ENCODE assay signal across 22 cellular contexts in genomic region chr19:20162821-20163220, GRCh38. TPM values are rescaled to one million over a fixed set of nuclear protein-coding genes. Genes with fewer than 3 reads are reported as not detected.
A peak's percentile ranks its signal among the peaks of the same experiment; 100 is the strongest.
DNase-seq lines count a peak whose midpoint lies in the region; ATAC-seq and TF ChIP-seq lines count a peak whose summit lies in the region.
"Had no signal": no experiment of that assay in that cellular context is flagged by ENCODE, and none has a peak within 500 bp of the region (broad histone marks: within the 10 kb centered on the region; RNA-seq: fewer than 3 reads in every experiment).

No MANE protein-coding gene starts in this region.

- no peak for TF ChIP-seq CTCF in CD4-positive, alpha-beta T cell (IDR thresholded peaks at IDR 0.05)
- TF ChIP-seq CTCF in NB4 (IDR thresholded peaks at IDR 0.05; ENCODE audit: low read depth, low read length): no peak

- ATAC-seq in CD4-positive, alpha-beta T cell (ENCODE audit: poor library complexity): no peak
- ATAC-seq in activated T-helper 17 cell treated with anti-CD3 and anti-CD28 coated beads, Interleukin-2, amount 50 U/mL, for 72 hours (replicated peaks): no peak
- no peak for ATAC-seq in activated T-cell treated with anti-CD3 and anti-CD28 coated beads, Interleukin-2, amount 50 U/mL, for 4 hours
- ATAC-seq: left colon; natural killer cell treated with Interleukin-12 subunit alpha and Interleukin-12 subunit beta and Interleukin-15 and Interleukin-18, amount 100 ng/mL, for 72 hours; sciatic nerve; stimulated activated memory B cell treated with anti-CD40 and anti-IgM and Interleukin-4, amounts not matched to agents 10 μg/mL and 1 μg/mL and 100 μg/mL, for 72 hours had no signal

- CTCF ChIA-PET in CD4-positive, alpha-beta T cell (lab: Charles Lee): no interaction called here

- H3K27ac Mint-ChIP-seq in CD4-positive, alpha-beta T cell: no peak overlapping the region
- H3K27ac Mint-ChIP-seq in activated T-helper 17 cell treated with anti-CD3 and anti-CD28 coated beads, Interleukin-2, amount 50 U/mL, for 72 hours: no peak overlapping the region
- no peak overlapping the region for H3K27ac Mint-ChIP-seq in activated T-helper 1 cell treated with anti-CD3 and anti-CD28 coated beads, Interleukin-12 subunit alpha, Interleukin-12 subunit beta, Interleukin-2, Interleukin-4 antibody, amounts not matched to agents 30 ng/mL and 10 ng/mL and 1 ng/mL, durations not matched to agents 14 hours and 24 hours and 36 hours
- H3K27ac Mint-ChIP-seq: brain; natural killer cell treated with Interleukin-12 subunit alpha and Interleukin-12 subunit beta and Interleukin-15 and Interleukin-18, amount 100 ng/mL, for 72 hours; stimulated activated memory B cell treated with anti-CD40 and anti-IgM and Interleukin-4, amounts not matched to agents 10 μg/mL and 1 μg/mL and 100 μg/mL, for 72 hours had no signal

- intact Hi-C loops in CD4-positive, alpha-beta T cell (cut with DNase I, micrococcal nuclease): loop anchor here in 1 of 2 experiments (10.0 kb wide), 4 partner anchors 262 to 1672 kb away; partner anchors contain the start of genes ZNF43, ZNF66 and ZNF737
- intact Hi-C loops in activated T-helper 1 cell treated with anti-CD3 and anti-CD28 coated beads, Interleukin-12 subunit alpha, Interleukin-12 subunit beta, Interleukin-2, Interleukin-4 antibody, amounts not matched to agents 30 ng/mL and 10 ng/mL and 1 ng/mL, durations not matched to agents 14 hours and 24 hours and 36 hours (cut with micrococcal nuclease): loop anchor here (10.0 kb wide), 1 partner anchor 498 kb away; the partner anchor contains the start of genes ATP13A1 and ZNF101

- H3K27ac ChIP-seq in CD4-positive, alpha-beta T cell (ENCODE audit: low read depth, low read length): no peak overlapping the region
- H3K27ac ChIP-seq: thyroid gland had no signal

- no peak overlapping the region for H3K4me3 ChIP-seq in NB4 (ENCODE audit: low read depth, low read length)
- H3K4me3 ChIP-seq: thyroid gland had no signal

- H3K4me3 Mint-ChIP-seq in CD4-positive, alpha-beta T cell: peak overlapping the region; percentile 45
- H3K4me3 Mint-ChIP-seq in activated T-helper 17 cell treated with anti-CD3 and anti-CD28 coated beads, Interleukin-2, amount 50 U/mL, for 72 hours: peak overlapping the region; percentile 4
- no peak overlapping the region for H3K4me3 Mint-ChIP-seq in activated T-cell treated with anti-CD3 and anti-CD28 coated beads, Interleukin-2, amount 50 U/mL, for 4 hours
- no peak overlapping the region for H3K4me3 Mint-ChIP-seq in activated T-helper 1 cell treated with anti-CD3 and anti-CD28 coated beads, Interleukin-12 subunit alpha, Interleukin-12 subunit beta, Interleukin-2, Interleukin-4 antibody, amounts not matched to agents 30 ng/mL and 10 ng/mL and 1 ng/mL, durations not matched to agents 14 hours and 24 hours and 36 hours
- H3K4me3 Mint-ChIP-seq: brain; natural killer cell treated with Interleukin-12 subunit alpha and Interleukin-12 subunit beta and Interleukin-15 and Interleukin-18, amount 100 ng/mL, for 72 hours; stimulated activated memory B cell treated with anti-CD40 and anti-IgM and Interleukin-4, amounts not matched to agents 10 μg/mL and 1 μg/mL and 100 μg/mL, for 72 hours had no signal

- DNase-seq in AML-193 (lab: John Stamatoyannopoulos, UW): peak; percentile 30 to 39
- DNase-seq in CD4-positive, alpha-beta T cell: no peak
- DNase-seq in NB4 (ENCODE audit: low read depth): peak; percentile 31
- no peak for DNase-seq in hippocampal formation (lab: John Stamatoyannopoulos, UW)
- DNase-seq in activated T-cell treated with anti-CD3 and anti-CD28 coated beads, Interleukin-2, amount 50 U/mL, for 4 hours: no peak
- DNase-seq in activated T-helper 1 cell treated with anti-CD3 and anti-CD28 coated beads, Interleukin-12 subunit alpha, Interleukin-12 subunit beta, Interleukin-2, Interleukin-4 antibody, amounts not matched to agents 30 ng/mL and 10 ng/mL and 1 ng/mL, durations not matched to agents 14 hours and 24 hours and 36 hours (ENCODE audit: low spot score): no peak
- DNase-seq: activated CD4-positive, alpha-beta T cell treated with anti-CD3 and anti-CD28 coated beads, Interleukin-2, amount 50 U/mL, for 48 hours; activated T-cell treated with anti-CD3 and anti-CD28 coated beads, Interleukin-2, amount 50 U/mL, for 48 hours; glutamatergic neuron; mesendoderm; NCI-H146; NCI-H2171 treated with DMSO at 0.1 percent for 48 hours; Right ventricle myocardium superior; SW 1271; thyroid gland had no signal

- no peaks in the 10 kb centered on the region for H3K9me3 ChIP-seq in CD4-positive, alpha-beta T cell (ENCODE audit: control insufficient read depth, low read length)
- H3K9me3 ChIP-seq: thyroid gland had no signal

- peaks cover 40% of the 10 kb centered on the region for H3K4me1 Mint-ChIP-seq in CD4-positive, alpha-beta T cell (ENCODE audit: low read depth)
- H3K4me1 Mint-ChIP-seq in activated T-helper 17 cell treated with anti-CD3 and anti-CD28 coated beads, Interleukin-2, amount 50 U/mL, for 72 hours: peaks cover 3% of the 10 kb centered on the region
- peaks cover 20% of the 10 kb centered on the region for H3K4me1 Mint-ChIP-seq in activated T-cell treated with anti-CD3 and anti-CD28 coated beads, Interleukin-2, amount 50 U/mL, for 4 hours (ENCODE audit: low read depth)
- H3K4me1 Mint-ChIP-seq in activated T-helper 1 cell treated with anti-CD3 and anti-CD28 coated beads, Interleukin-12 subunit alpha, Interleukin-12 subunit beta, Interleukin-2, Interleukin-4 antibody, amounts not matched to agents 30 ng/mL and 10 ng/mL and 1 ng/mL, durations not matched to agents 14 hours and 24 hours and 36 hours (ENCODE audit: low read depth): peaks cover 8% of the 10 kb centered on the region

- no peak for TF ChIP-seq POLR2A in NB4 (IDR thresholded peaks at IDR 0.05; ENCODE audit: extremely low read depth, insufficient read length)

- H3K9me3 Mint-ChIP-seq in CD4-positive, alpha-beta T cell: peaks cover 5% of the 10 kb centered on the region
- peaks cover 12% of the 10 kb centered on the region for H3K9me3 Mint-ChIP-seq in activated T-helper 17 cell treated with anti-CD3 and anti-CD28 coated beads, Interleukin-2, amount 50 U/mL, for 72 hours
- peaks cover 11% of the 10 kb centered on the region for H3K9me3 Mint-ChIP-seq in activated T-cell treated with anti-CD3 and anti-CD28 coated beads, Interleukin-2, amount 50 U/mL, for 4 hours
- H3K9me3 Mint-ChIP-seq in activated T-helper 1 cell treated with anti-CD3 and anti-CD28 coated beads, Interleukin-12 subunit alpha, Interleukin-12 subunit beta, Interleukin-2, Interleukin-4 antibody, amounts not matched to agents 30 ng/mL and 10 ng/mL and 1 ng/mL, durations not matched to agents 14 hours and 24 hours and 36 hours: peaks cover 59% of the 10 kb centered on the region

- POLR2A ChIA-PET in CD4-positive, alpha-beta T cell (lab: Charles Lee): no interaction called here

- H3K27me3 Mint-ChIP-seq in CD4-positive, alpha-beta T cell: no peaks in the 10 kb centered on the region
- H3K27me3 Mint-ChIP-seq in activated T-helper 17 cell treated with anti-CD3 and anti-CD28 coated beads, Interleukin-2, amount 50 U/mL, for 72 hours: no peaks in the 10 kb centered on the region
- no peaks in the 10 kb centered on the region for H3K27me3 Mint-ChIP-seq in activated T-cell treated with anti-CD3 and anti-CD28 coated beads, Interleukin-2, amount 50 U/mL, for 4 hours (ENCODE audit: low read depth)
- no peaks in the 10 kb centered on the region for H3K27me3 Mint-ChIP-seq in activated T-helper 1 cell treated with anti-CD3 and anti-CD28 coated beads, Interleukin-12 subunit alpha, Interleukin-12 subunit beta, Interleukin-2, Interleukin-4 antibody, amounts not matched to agents 30 ng/mL and 10 ng/mL and 1 ng/mL, durations not matched to agents 14 hours and 24 hours and 36 hours (ENCODE audit: insufficient read depth)
- H3K27me3 Mint-ChIP-seq: natural killer cell treated with Interleukin-12 subunit alpha and Interleukin-12 subunit beta and Interleukin-15 and Interleukin-18, amount 100 ng/mL, for 72 hours; stimulated activated memory B cell treated with anti-CD40 and anti-IgM and Interleukin-4, amounts not matched to agents 10 μg/mL and 1 μg/mL and 100 μg/mL, for 72 hours had no signal

- H3K36me3 Mint-ChIP-seq in CD4-positive, alpha-beta T cell (ENCODE audit: low read depth): peaks cover 15% of the 10 kb centered on the region
- peaks cover 10% of the 10 kb centered on the region for H3K36me3 Mint-ChIP-seq in activated T-helper 17 cell treated with anti-CD3 and anti-CD28 coated beads, Interleukin-2, amount 50 U/mL, for 72 hours (ENCODE audit: low read depth)
- peaks cover 5% of the 10 kb centered on the region for H3K36me3 Mint-ChIP-seq in activated T-cell treated with anti-CD3 and anti-CD28 coated beads, Interleukin-2, amount 50 U/mL, for 4 hours (ENCODE audit: insufficient read depth)
- H3K36me3 Mint-ChIP-seq in activated T-helper 1 cell treated with anti-CD3 and anti-CD28 coated beads, Interleukin-12 subunit alpha, Interleukin-12 subunit beta, Interleukin-2, Interleukin-4 antibody, amounts not matched to agents 30 ng/mL and 10 ng/mL and 1 ng/mL, durations not matched to agents 14 hours and 24 hours and 36 hours (ENCODE audit: low read depth): peaks cover 7% of the 10 kb centered on the region

- no peaks in the 10 kb centered on the region for H3K27me3 ChIP-seq in CD4-positive, alpha-beta T cell (ENCODE audit: control insufficient read depth, insufficient read depth, low read length)
- H3K27me3 ChIP-seq: thyroid gland had no signal

RNA-seq across cellular contexts. Expression of gene ZNF486, which starts 4.2 kb away (rescaled TPM):
- total RNA-seq in CD4-positive, alpha-beta T cell: 1 to 10 TPM; 3.0 to 3.8 TPM
- 10 to 100 TPM in 1 of 2 donors, 1 to 10 TPM in 1; 8.4 to 12.8 TPM for total RNA-seq in activated T-helper 17 cell treated with anti-CD3 and anti-CD28 coated beads, Interleukin-2, amount 50 U/mL, for 72 hours
- total RNA-seq in activated T-cell treated with anti-CD3 and anti-CD28 coated beads, Interleukin-2, amount 50 U/mL, for 4 hours: 1 to 10 TPM; 4.3 to 5.2 (median 4.3) TPM
- 4.0 TPM in 2 replicates for total RNA-seq in activated T-helper 1 cell treated with anti-CD3 and anti-CD28 coated beads, Interleukin-12 subunit alpha, Interleukin-12 subunit beta, Interleukin-2, Interleukin-4 antibody, amounts not matched to agents 30 ng/mL and 10 ng/mL and 1 ng/mL, durations not matched to agents 14 hours and 24 hours and 36 hours
- total RNA-seq: MCF 10A had no signal

Comparison
In these comparisons a context has a peak if more than half of its experiments do, and no peak if none do; other contexts are left out.
1. DNase-seq: peak in AML-193 (2 of 2) and NB4 (single experiment); none in CD4-positive, alpha-beta T cell (0 of 10), hippocampal formation (0 of 2), activated T-cell treated with anti-CD3 and anti-CD28 coated beads, Interleukin-2, amount 50 U/mL, for 4 hours (single experiment) and activated T-helper 1 cell treated with anti-CD3 and anti-CD28 coated beads, Interleukin-12 subunit alpha, Interleukin-12 subunit beta, Interleukin-2, Interleukin-4 antibody, amounts not matched to agents 30 ng/mL and 10 ng/mL and 1 ng/mL, durations not matched to agents 14 hours and 24 hours and 36 hours (single experiment).
2. H3K4me3 Mint-ChIP-seq: peak in CD4-positive, alpha-beta T cell (single experiment) and activated T-helper 17 cell treated with anti-CD3 and anti-CD28 coated beads, Interleukin-2, amount 50 U/mL, for 72 hours (single experiment); none in activated T-cell treated with anti-CD3 and anti-CD28 coated beads, Interleukin-2, amount 50 U/mL, for 4 hours (single experiment) and activated T-helper 1 cell treated with anti-CD3 and anti-CD28 coated beads, Interleukin-12 subunit alpha, Interleukin-12 subunit beta, Interleukin-2, Interleukin-4 antibody, amounts not matched to agents 30 ng/mL and 10 ng/mL and 1 ng/mL, durations not matched to agents 14 hours and 24 hours and 36 hours (single experiment).